ENCODE assay signal across 1 cellular context in genomic region chr19:47714339-47714738, GRCh38.
TF ChIP-seq lines count a peak whose summit lies in the region.

No MANE protein-coding gene starts in this region.

TF ChIP-seq in HepG2, 621 proteins besides CTCF, POLR2A, EP300 and RAD21:
- TF ChIP-seq ZNF382 (CRISPR knock-in tag; IDR thresholded peaks at IDR 0.05; ENCODE audit: borderline replicate concordance) (peak; percentile 98), TEF (CRISPR knock-in tag; IDR thresholded peaks at IDR 0.05) (no peak), ZNF605 (CRISPR knock-in tag; IDR thresholded peaks at IDR 0.05) (peak; percentile 66; the same call in 1 of the 2 replicates), ZNF121 (CRISPR knock-in tag; IDR thresholded peaks at IDR 0.05) (no peak), ZNF136 (CRISPR knock-in tag; IDR thresholded peaks at IDR 0.05; ENCODE audit: low read depth) (no peak), NAIF1 (CRISPR knock-in tag; IDR thresholded peaks at IDR 0.05; ENCODE audit: borderline replicate concordance) (no peak), PBX3 (CRISPR knock-in tag; IDR thresholded peaks at IDR 0.05; ENCODE audit: borderline replicate concordance) (no peak), ZNF564 (CRISPR knock-in tag; IDR thresholded peaks at IDR 0.05) (no peak), CREM (IDR thresholded peaks at IDR 0.05) (no peak), CREM (CRISPR knock-in tag; IDR thresholded peaks at IDR 0.05) (no peak)
TF ChIP-seq in HepG2: peak in this region for 2.
